In genomic region chr1:111227875-111228747, GRCh38 we compare ENCODE assay signal across 9 cellular contexts. TPM values are rescaled to one million over a fixed set of nuclear protein-coding genes. Genes with fewer than 3 reads are reported as not detected.
DNase-seq lines count a peak whose midpoint lies in the region; ATAC-seq and TF ChIP-seq lines count a peak whose summit lies in the region.
"Had no signal": no experiment of that assay in that cellular context is flagged by ENCODE, and none has a peak within 500 bp of the region (broad histone marks: within the 10 kb centered on the region; RNA-seq: fewer than 3 reads in every experiment).

No MANE protein-coding gene starts in this region.

- H3K36me3 ChIP-seq in vagina = no peaks in the 10 kb centered on the region

- peaks cover 2% of the 10 kb centered on the region for H3K9me3 Mint-ChIP-seq in activated naive CD4-positive, alpha-beta T cell treated with anti-CD3 and anti-CD28 coated beads, Interleukin-2, amount 10 ng/mL, durations not matched to agents 7 days and 5 days

- no peaks in the 10 kb centered on the region for H3K27me3 ChIP-seq in vagina

- H3K27ac ChIP-seq in vagina = peak overlapping the region; percentile 51

- H3K9me3 ChIP-seq in vagina = no peaks in the 10 kb centered on the region

- H3K27me3 Mint-ChIP-seq in activated naive CD4-positive, alpha-beta T cell treated with anti-CD3 and anti-CD28 coated beads, Interleukin-2, amount 10 ng/mL, durations not matched to agents 7 days and 5 days = no peaks in the 10 kb centered on the region

- H3K4me3 ChIP-seq in vagina = no peak overlapping the region

- peaks cover 85% of the 10 kb centered on the region for H3K4me1 Mint-ChIP-seq in activated naive CD4-positive, alpha-beta T cell treated with anti-CD3 and anti-CD28 coated beads, Interleukin-2, amount 10 ng/mL, durations not matched to agents 7 days and 5 days

- intact Hi-C loops in vagina (cut with DNase I) = loop anchor here (5.0 kb wide), 1 partner anchor 174 kb away; no protein-coding TSS in a partner anchor

- no peak for ATAC-seq in GM18505 (IDR thresholded peaks at IDR 0.05; ENCODE audit: unreplicated experiment)
- no peak for ATAC-seq in GM18867 (IDR thresholded peaks at IDR 0.05; ENCODE audit: unreplicated experiment)
- ATAC-seq in HG02763 (IDR thresholded peaks at IDR 0.05; ENCODE audit: unreplicated experiment) = no peak

- H3K4me3 Mint-ChIP-seq in activated naive CD4-positive, alpha-beta T cell treated with anti-CD3 and anti-CD28 coated beads, Interleukin-2, amount 10 ng/mL, durations not matched to agents 7 days and 5 days = no peak overlapping the region

- H3K27ac Mint-ChIP-seq in activated naive CD4-positive, alpha-beta T cell treated with anti-CD3 and anti-CD28 coated beads, Interleukin-2, amount 10 ng/mL, durations not matched to agents 7 days and 5 days = peak overlapping the region; percentile 92

- DNase-seq in activated naive CD4-positive, alpha-beta T cell treated with anti-CD3 and anti-CD28 coated beads, Interleukin-2, amount 10 ng/mL, durations not matched to agents 7 days and 5 days = no peak
- no peak for DNase-seq in activated naive CD4-positive, alpha-beta T cell treated with Interleukin-2 at 50 U/mL for 16 hours
- DNase-seq in T47D (ENCODE audit: low read depth in 1 of 2, low spot score in 1 of 2) (peak; percentile 42 to 60), medulla oblongata (ENCODE audit: extremely low spot score) (peak; percentile 83), vagina (ENCODE audit: extremely low spot score in 2 of 2) (peak in 1 of 2 donors; percentile 88)
- DNase-seq: SHP77 had no signal

- TF ChIP-seq POLR2A in vagina (IDR thresholded peaks at IDR 0.05) (no peak), GM18505 (IDR thresholded peaks at IDR 0.05; ENCODE audit: borderline replicate concordance, extremely low read depth, insufficient read depth, insufficient read length) (no peak)

- CTCF ChIA-PET in activated naive CD4-positive, alpha-beta T cell treated with anti-CD3 and anti-CD28 coated beads, Interleukin-2, amount 10 ng/mL, durations not matched to agents 7 days and 5 days (lab: Charles Lee) = interaction anchor here (1.1 to 10.7 kb wide), 3 partner anchors 12 to 130 kb away, joined by 4 to 96 read pairs (median 4); no protein-coding TSS in a partner anchor

- H3K36me3 Mint-ChIP-seq in activated naive CD4-positive, alpha-beta T cell treated with anti-CD3 and anti-CD28 coated beads, Interleukin-2, amount 10 ng/mL, durations not matched to agents 7 days and 5 days = peaks cover 18% of the 10 kb centered on the region

- in situ Hi-C loops in T47D (cut with HindIII; ENCODE audit: low pct_unique_long_range_greater_than_20kb, low sequenced_read_pairs) = no loop called here

- TF ChIP-seq CTCF in vagina (IDR thresholded peaks at IDR 0.05) = no peak

- H3K4me1 ChIP-seq in vagina = no peaks in the 10 kb centered on the region

RNA-seq across cellular contexts. Expression of gene CHI3L2, which starts 0.6 kb away (rescaled TPM):
- 5.6 TPM for total RNA-seq in vagina

RNA-seq across cellular contexts. Expression of gene DENND2D, which starts 27.7 kb away (rescaled TPM):
- total RNA-seq in vagina = 25.5 TPM

Comparison
In these comparisons a context has a peak if more than half of its experiments do, and no peak if none do; other contexts are left out.
1. DNase-seq: peak in T47D (2 of 2) and medulla oblongata (single experiment); none in activated naive CD4-positive, alpha-beta T cell treated with anti-CD3 and anti-CD28 coated beads, Interleukin-2, amount 10 ng/mL, durations not matched to agents 7 days and 5 days (single experiment) and activated naive CD4-positive, alpha-beta T cell treated with Interleukin-2 at 50 U/mL for 16 hours (single experiment).